Comparison of ENCODE assay signal across 8 cellular contexts in the genomic region with DNA sequence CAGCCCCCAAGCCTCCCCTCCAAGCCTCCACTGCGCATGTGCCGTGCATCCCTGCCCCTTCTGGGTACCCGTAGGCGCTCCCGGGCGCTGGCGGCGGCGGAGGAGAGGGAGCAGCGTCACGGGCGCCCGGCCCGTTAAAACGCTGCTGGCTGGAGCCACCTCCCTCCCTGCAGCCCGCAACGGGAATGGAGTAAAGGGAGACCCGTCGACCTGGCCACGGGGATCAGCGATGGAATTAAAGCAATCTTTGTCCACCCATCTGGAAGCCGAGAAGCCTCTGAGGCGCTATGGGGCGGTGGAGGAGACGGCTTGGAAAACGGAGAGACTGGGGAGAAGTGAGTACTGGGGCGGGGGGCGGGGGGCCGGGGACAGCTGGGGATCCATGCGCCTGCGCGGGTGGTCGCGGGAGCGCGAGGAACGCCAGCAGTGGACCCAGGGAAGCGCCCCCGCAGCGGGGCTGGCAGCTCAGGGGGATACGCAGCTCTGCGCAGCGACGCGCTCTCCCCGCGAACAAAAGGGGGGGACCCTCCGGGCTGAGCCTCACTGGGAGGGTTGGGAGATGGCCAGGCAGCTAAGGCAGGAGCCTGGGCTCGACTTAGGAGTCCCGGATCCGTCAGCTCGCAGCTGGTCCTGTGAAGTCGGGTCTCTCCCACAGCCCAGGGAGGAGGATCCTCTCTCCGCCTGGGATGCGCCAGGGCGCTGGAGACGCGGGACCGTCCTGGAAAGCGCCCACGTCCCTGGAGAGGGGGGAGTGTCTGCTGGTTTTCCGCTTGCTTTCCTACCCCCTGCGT. TPM values are rescaled to one million over a fixed set of nuclear protein-coding genes. Genes with fewer than 3 reads are reported as not detected.
DNase-seq lines count a peak whose midpoint lies in the region; ATAC-seq and TF ChIP-seq lines count a peak whose summit lies in the region.

Gene BMERB1, plus strand, starts transcription at position 164 of the 791 bp plus-strand sequence. Its CDS starts 66 bp downstream, at position 230.

- peaks cover 12% of the 10 kb centered on the region for H3K4me1 ChIP-seq in CD4-positive, CD25-positive, alpha-beta regulatory T cell (ENCODE audit: control insufficient read depth, insufficient read depth, low read length, poor library complexity, severe bottlenecking)
- peaks cover 2 to 31% (median 23%) of the 10 kb centered on the region in 4 donors for H3K4me1 ChIP-seq in liver (ENCODE audit: control insufficient read depth in 4 of 4, insufficient read depth in 4 of 4, low read length in 3 of 4)

- TF ChIP-seq CTCF in liver (IDR thresholded peaks at IDR 0.05; ENCODE audit: low read depth, low read length, missing input control) = no peak

- peak in 1 of 2 donors; percentile 31 for TF ChIP-seq RAD21 in liver (IDR thresholded peaks at IDR 0.05)

- H3K36me3 ChIP-seq in CD4-positive, CD25-positive, alpha-beta regulatory T cell (ENCODE audit: control insufficient read depth, insufficient read depth, low read length) = no peaks in the 10 kb centered on the region
- H3K36me3 ChIP-seq in liver (ENCODE audit: control insufficient read depth in 4 of 4, insufficient read depth in 3 of 4, low read depth in 1 of 4, low read length in 3 of 4) = no peaks in the 10 kb centered on the region

- peak within 1 kb of the TSS; percentile 48 for H3K4me3 ChIP-seq in CD4-positive, CD25-positive, alpha-beta regulatory T cell (ENCODE audit: low read depth, low read length)
- peak within 1 kb of the TSS; percentile 82 to 98 (median 89) for H3K4me3 ChIP-seq in liver (ENCODE audit: low read depth in 1 of 3, low read length in 3 of 3)

- peaks cover 2% of the 10 kb centered on the region for H3K27me3 ChIP-seq in CD4-positive, CD25-positive, alpha-beta regulatory T cell (ENCODE audit: control insufficient read depth, insufficient read depth, low read length)
- H3K27me3 ChIP-seq in liver (ENCODE audit: control insufficient read depth in 4 of 4, insufficient read depth in 4 of 4, low read length in 3 of 4) = no peaks in the 10 kb centered on the region

- no peaks in the 10 kb centered on the region for H3K9me3 ChIP-seq in CD4-positive, CD25-positive, alpha-beta regulatory T cell (ENCODE audit: control insufficient read depth in 2 of 2, low read length in 2 of 2)
- H3K9me3 ChIP-seq in liver (ENCODE audit: control insufficient read depth in 4 of 4, low read length in 3 of 4) = no peaks in the 10 kb centered on the region

- H3K4me1 Mint-ChIP-seq in CD4-positive, CD25-positive, alpha-beta regulatory T cell = peaks cover 4 to 19% (median 9%) of the 10 kb centered on the region in 4 donors

- H3K27ac Mint-ChIP-seq in CD4-positive, CD25-positive, alpha-beta regulatory T cell = peak within 1 kb of the TSS in 1 of 3 donors; percentile 72

- no peaks in the 10 kb centered on the region for H3K36me3 Mint-ChIP-seq in CD4-positive, CD25-positive, alpha-beta regulatory T cell

- H3K27me3 Mint-ChIP-seq in CD4-positive, CD25-positive, alpha-beta regulatory T cell = peaks cover 25% of the 10 kb centered on the region

- WGBS in liver = under 1% methylated on average over 63 of the region's 63 CpGs

- ATAC-seq in CD4-positive, CD25-positive, alpha-beta regulatory T cell (ENCODE audit: low read depth in 2 of 2) = peak; percentile 31 to 64
- no peak for ATAC-seq in HG03135 (IDR thresholded peaks at IDR 0.05; ENCODE audit: unreplicated experiment)

- H3K9ac ChIP-seq in liver (ENCODE audit: low read depth in 1 of 2, low read length in 2 of 2) = peak within 1 kb of the TSS; percentile 45 to 49

- H3K27ac ChIP-seq in CD4-positive, CD25-positive, alpha-beta regulatory T cell (ENCODE audit: insufficient read depth, low read length, poor library complexity, severe bottlenecking) = no peak within 1 kb of the TSS
- H3K27ac ChIP-seq in liver (ENCODE audit: low read depth in 1 of 2, low read length in 2 of 2) = peak within 1 kb of the TSS; percentile 76 to 79

- DNase-seq in CD4-positive, CD25-positive, alpha-beta regulatory T cell = peak; percentile 10 to 64 (median 15)
- DNase-seq in NCI-H128 (lab: John Stamatoyannopoulos, UW; ENCODE audit: unreplicated experiment) (peak; percentile 63), ecto neural progenitor cell (ENCODE audit: low spot score) (peak; percentile 84), GM19238 (ENCODE audit: insufficient read length, low spot score) (no peak)
- DNase-seq in activated CD8-positive, alpha-beta memory T cell treated with anti-CD3 and anti-CD28 coated beads for 4 hours (ENCODE audit: low read depth in 2 of 2) = peak; percentile 11 to 44
- DNase-seq in stimulated activated CD4-positive, alpha-beta T cell treated with anti-CD3 and anti-CD28 coated beads, Interleukin-1b, Interleukin-23, amount 100 ng/mL, for 48 hours = peak; percentile 77

- H3K9me3 Mint-ChIP-seq in CD4-positive, CD25-positive, alpha-beta regulatory T cell = no peaks in the 10 kb centered on the region

- peak within 1 kb of the TSS; percentile 72 to 93 (median 82) for H3K4me3 Mint-ChIP-seq in CD4-positive, CD25-positive, alpha-beta regulatory T cell

TF ChIP-seq in liver, 16 proteins besides CTCF, POLR2A, EP300 and RAD21:
- TF ChIP-seq FOXA1 (IDR thresholded peaks at IDR 0.05) (no peak), YY1 (IDR thresholded peaks at IDR 0.05) (peak; percentile 17), TAF1 (conservative IDR thresholded peaks at IDR 0.05) (peak; percentile 14), JUND (IDR thresholded peaks at IDR 0.05) (no peak), GABPA (IDR thresholded peaks at IDR 0.05 in 1 of 2, conservative IDR thresholded peaks at IDR 0.05 in 1 of 2) (no peak)
- TF ChIP-seq, protein P1, sequence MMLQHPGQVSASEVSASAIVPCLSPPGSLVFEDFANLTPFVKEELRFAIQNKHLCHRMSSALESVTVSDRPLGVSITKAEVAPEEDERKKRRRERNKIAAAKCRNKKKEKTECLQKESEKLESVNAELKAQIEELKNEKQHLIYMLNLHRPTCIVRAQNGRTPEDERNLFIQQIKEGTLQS (IDR thresholded peaks at IDR 0.05) = no peak

RNA-seq across cellular contexts. Expression of gene BMERB1, which starts in this region (rescaled TPM):
- total RNA-seq in CD4-positive, CD25-positive, alpha-beta regulatory T cell = 3.4 TPM
- 1 to 10 TPM; 2.2 to 4.2 (median 3.3) TPM for polyA plus RNA-seq in CD4-positive, CD25-positive, alpha-beta regulatory T cell
- 10 to 100 TPM in 1 of 2 donors, 1 to 10 TPM in 1; 5.6 to 33.3 TPM for total RNA-seq in liver
- polyA plus RNA-seq in liver = 1 to 10 TPM; 8.3 to 9.7 TPM
